9 cellular contexts compared by ENCODE assay signal in the genomic region with DNA sequence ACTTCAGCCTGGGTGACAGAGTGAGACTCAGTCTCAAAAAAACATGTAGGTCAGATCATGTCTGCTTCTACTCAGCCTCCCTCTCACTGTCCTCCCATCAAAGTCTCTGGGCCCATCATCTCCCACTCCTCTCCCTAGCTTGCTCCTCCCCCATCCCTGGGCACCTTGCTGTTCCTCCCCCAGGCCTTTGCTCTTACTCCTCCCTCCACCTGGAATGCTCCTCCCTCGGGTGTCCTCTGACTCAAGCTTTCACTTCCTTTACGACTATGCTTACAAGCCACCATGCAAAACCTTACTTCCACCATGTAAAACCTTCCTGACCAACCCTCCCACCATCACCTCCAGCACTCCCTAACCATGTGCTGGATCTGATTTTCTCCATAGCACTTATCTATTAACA. TPM values are rescaled to one million over a fixed set of nuclear protein-coding genes. Genes with fewer than 3 reads are reported as not detected.
A peak's percentile ranks its signal among the peaks of the same experiment; 100 is the strongest.
DNase-seq lines count a peak whose midpoint lies in the region; ATAC-seq and TF ChIP-seq lines count a peak whose summit lies in the region.
"Had no signal": no experiment of that assay in that cellular context is flagged by ENCODE, and none has a peak within 500 bp of the region (broad histone marks: within the 10 kb centered on the region; RNA-seq: fewer than 3 reads in every experiment).

No MANE protein-coding gene starts in this region.

- TF ChIP-seq CTCF in right atrium auricular region (IDR thresholded peaks at IDR 0.05) = no peak
- TF ChIP-seq CTCF in upper lobe of right lung (IDR thresholded peaks at IDR 0.05) = no peak
- TF ChIP-seq CTCF in A673 (conservative IDR thresholded peaks at IDR 0.05; ENCODE audit: low read depth, low read length) = no peak

- H3K4me3 ChIP-seq in right atrium auricular region (no peak overlapping the region), upper lobe of right lung (no peak overlapping the region), A673 (ENCODE audit: low read depth, low read length, poor library complexity, severe bottlenecking) (no peak overlapping the region)

- no peaks in the 10 kb centered on the region for H3K27me3 Mint-ChIP-seq in activated T-helper 2 cell treated with anti-CD3 and anti-CD28 coated beads, Interferon-gamma antibody, Interleukin-2, Interleukin-4, amounts not matched to agents 10 μg/mL and 5 μg/mL and 100 μg/mL, durations not matched to agents 14 hours and 24 hours and 36 hours (ENCODE audit: low read depth)

- no peaks in the 10 kb centered on the region for H3K9me3 Mint-ChIP-seq in activated T-helper 2 cell treated with anti-CD3 and anti-CD28 coated beads, Interferon-gamma antibody, Interleukin-2, Interleukin-4, amounts not matched to agents 10 μg/mL and 5 μg/mL and 100 μg/mL, durations not matched to agents 14 hours and 24 hours and 36 hours

- ATAC-seq in Right ventricle myocardium inferior (no peak), HG03060 (IDR thresholded peaks at IDR 0.05; ENCODE audit: low read depth, unreplicated experiment) (peak; percentile 47), upper lobe of right lung (peak; percentile 43), GM19324 (IDR thresholded peaks at IDR 0.05; ENCODE audit: low FRiP score, unreplicated experiment) (no peak)

- H3K27ac ChIP-seq in right atrium auricular region = peak overlapping the region; percentile 57 to 68
- H3K27ac ChIP-seq in upper lobe of right lung = no peak overlapping the region
- no peak overlapping the region for H3K27ac ChIP-seq in A673 (ENCODE audit: low read depth, low read length, poor library complexity, severe bottlenecking)

- H3K27me3 ChIP-seq in right atrium auricular region (no peaks in the 10 kb centered on the region), upper lobe of right lung (no peaks in the 10 kb centered on the region), A673 (replicated peaks; ENCODE audit: insufficient read depth, low read depth, low read length, poor library complexity) (no peaks in the 10 kb centered on the region)

- no TSS peak for BruUV-seq in A673 (replicated peaks; lab: Mats Ljungman, UMichigan)

- H3K27ac Mint-ChIP-seq in activated T-helper 2 cell treated with anti-CD3 and anti-CD28 coated beads, Interferon-gamma antibody, Interleukin-2, Interleukin-4, amounts not matched to agents 10 μg/mL and 5 μg/mL and 100 μg/mL, durations not matched to agents 14 hours and 24 hours and 36 hours = peak overlapping the region; percentile 75

- H3K4me1 Mint-ChIP-seq in activated T-helper 2 cell treated with anti-CD3 and anti-CD28 coated beads, Interferon-gamma antibody, Interleukin-2, Interleukin-4, amounts not matched to agents 10 μg/mL and 5 μg/mL and 100 μg/mL, durations not matched to agents 14 hours and 24 hours and 36 hours (ENCODE audit: low read depth) = peaks cover 12% of the 10 kb centered on the region

- POLR2A ChIA-PET in A673 (lab: Charles Lee; ENCODE audit: low non-redundant PET) = no interaction called here

- H3K9me3 ChIP-seq in right atrium auricular region = no peaks in the 10 kb centered on the region
- no peaks in the 10 kb centered on the region for H3K9me3 ChIP-seq in upper lobe of right lung
- H3K9me3 ChIP-seq in A673 (ENCODE audit: low read depth, low read length, poor library complexity, severe bottlenecking) = no peaks in the 10 kb centered on the region

- peaks cover 70% of the 10 kb centered on the region for H3K36me3 Mint-ChIP-seq in activated T-helper 2 cell treated with anti-CD3 and anti-CD28 coated beads, Interferon-gamma antibody, Interleukin-2, Interleukin-4, amounts not matched to agents 10 μg/mL and 5 μg/mL and 100 μg/mL, durations not matched to agents 14 hours and 24 hours and 36 hours (ENCODE audit: low read depth)

- no peak for DNase-seq in right atrium auricular region (ENCODE audit: low spot score)
- no peak for DNase-seq in Right ventricle myocardium inferior (ENCODE audit: missing footprints)
- no peak for DNase-seq in activated T-helper 2 cell treated with anti-CD3 and anti-CD28 coated beads, Interferon-gamma antibody, Interleukin-2, Interleukin-4, amounts not matched to agents 10 μg/mL and 5 μg/mL and 100 μg/mL, durations not matched to agents 14 hours and 24 hours and 36 hours (ENCODE audit: low spot score)
- DNase-seq in upper lobe of right lung = no peak
- DNase-seq in NCI-H2171 treated with DMSO at 0.1 percent for 48 hours (lab: John Stamatoyannopoulos, UW) = no peak
- no peak for DNase-seq in A673 (ENCODE audit: low spot score)
- DNase-seq: NCI-H1694 had no signal

- H3K4me1 ChIP-seq in right atrium auricular region (peaks cover 0 to 17% of the 10 kb centered on the region in 2 donors), upper lobe of right lung (peaks cover under 1% of the 10 kb centered on the region), A673 (ENCODE audit: insufficient read depth, low read length, poor library complexity, severe bottlenecking) (no peaks in the 10 kb centered on the region)

- intact Hi-C loops in Right ventricle myocardium inferior (cut with DNase I) (no loop called here), upper lobe of right lung (cut with DNase I) (no loop called here), A673 (cut with micrococcal nuclease; ENCODE audit: unreplicated experiment) (no loop called here)
- intact Hi-C loops in activated T-helper 2 cell treated with anti-CD3 and anti-CD28 coated beads, Interferon-gamma antibody, Interleukin-2, Interleukin-4, amounts not matched to agents 10 μg/mL and 5 μg/mL and 100 μg/mL, durations not matched to agents 14 hours and 24 hours and 36 hours (cut with micrococcal nuclease) = no loop called here

- peaks cover 25% of the 10 kb centered on the region for H3K36me3 ChIP-seq in right atrium auricular region
- H3K36me3 ChIP-seq in upper lobe of right lung = peaks cover 79% of the 10 kb centered on the region
- peaks cover 15% of the 10 kb centered on the region for H3K36me3 ChIP-seq in A673 (ENCODE audit: insufficient read depth, low read length, poor library complexity, severe bottlenecking)

- H3K4me3 Mint-ChIP-seq in activated T-helper 2 cell treated with anti-CD3 and anti-CD28 coated beads, Interferon-gamma antibody, Interleukin-2, Interleukin-4, amounts not matched to agents 10 μg/mL and 5 μg/mL and 100 μg/mL, durations not matched to agents 14 hours and 24 hours and 36 hours (ENCODE audit: low read depth) = no peak overlapping the region

- CTCF ChIA-PET in A673 (lab: Charles Lee) = no interaction called here

RNA-seq across cellular contexts. Expression of gene MTMR12, which starts 51.5 kb away (rescaled TPM):
- 10 to 100 TPM; 12.6 to 25.5 TPM for total RNA-seq in right atrium auricular region
- 18.7 TPM for total RNA-seq in Right ventricle myocardium inferior
- 22.7 and 23.5 TPM in 2 replicates for total RNA-seq in activated T-helper 2 cell treated with anti-CD3 and anti-CD28 coated beads, Interferon-gamma antibody, Interleukin-2, Interleukin-4, amounts not matched to agents 10 μg/mL and 5 μg/mL and 100 μg/mL, durations not matched to agents 14 hours and 24 hours and 36 hours
- total RNA-seq in upper lobe of right lung = 41.3 TPM
- 31.6 and 35.8 TPM in 2 replicates for total RNA-seq in A673 (2021)

Comparison
In these comparisons a context has a peak if more than half of its experiments do, and no peak if none do; other contexts are left out.
1. H3K27ac ChIP-seq: peak in right atrium auricular region (2 of 2); none in upper lobe of right lung (single experiment) and A673 (single experiment).
2. ATAC-seq: peak in HG03060 (single experiment) and upper lobe of right lung (single experiment); none in Right ventricle myocardium inferior (single experiment) and GM19324 (single experiment).